In the genomic region with DNA sequence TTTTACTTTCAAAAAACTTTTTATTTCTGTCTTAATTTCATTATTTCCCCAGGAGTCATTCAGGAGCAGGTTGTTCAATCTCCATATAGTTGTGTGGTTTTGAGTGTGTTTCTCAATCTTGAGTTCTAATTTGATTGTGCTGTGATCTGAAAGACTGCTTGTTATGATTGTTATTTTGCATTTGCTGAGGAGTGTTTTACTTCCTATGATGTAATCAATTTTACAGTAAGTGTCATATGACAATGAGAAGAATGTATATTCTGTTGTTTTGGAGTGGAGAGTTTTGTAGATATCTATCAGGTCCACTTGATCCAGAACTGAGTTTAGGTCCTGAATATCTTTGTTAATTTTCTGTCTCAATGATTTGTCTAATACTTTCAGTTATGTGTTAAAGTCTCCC, we compare ENCODE assay signal across 11 cellular contexts.
"Had no signal": no experiment of that assay in that cellular context is flagged by ENCODE, and none has a peak within 500 bp of the region (broad histone marks: within the 10 kb centered on the region; RNA-seq: fewer than 3 reads in every experiment).

No MANE protein-coding gene starts in this region.

- DNase-seq: GM23248, GOT3, H7, H9, HCEC 1CT, HFFc6 had no signal

- H3K4me3 ChIP-seq: GM23248, GM23338, HAP-1 had no signal

- H3K9me3 ChIP-seq: HAP-1 had no signal

- H3K4me2 ChIP-seq: GM23338 had no signal

- FAIRE-seq: H1, H54 had no signal

- H2AFZ ChIP-seq: GM23248, GM23338 had no signal

- H3K9ac ChIP-seq: GM23248 had no signal

- H3K4me1 ChIP-seq: HAP-1 had no signal

- ATAC-seq: GM23338, HCT116 had no signal

- H3K36me3 ChIP-seq: HAP-1 had no signal

- H3K27ac ChIP-seq: GM23248 had no signal
